Comparison of ENCODE assay signal across 10 cellular contexts in genomic region chr11:128480665-128481064, GRCh38.
A peak's percentile ranks its signal among the peaks of the same experiment; 100 is the strongest.
DNase-seq lines count a peak whose midpoint lies in the region; ATAC-seq and TF ChIP-seq lines count a peak whose summit lies in the region.
"Had no signal": no experiment of that assay in that cellular context is flagged by ENCODE, and none has a peak within 500 bp of the region (broad histone marks: within the 10 kb centered on the region; RNA-seq: fewer than 3 reads in every experiment).

No MANE protein-coding gene starts in this region.

- H2AFZ ChIP-seq in parathyroid adenoma, result no peak overlapping the region

- peak overlapping the region; percentile 76 for H3K4me2 ChIP-seq in parathyroid adenoma (ENCODE audit: low read length)

- H3K9me3 Mint-ChIP-seq in stimulated activated naive CD8-positive, alpha-beta T cell treated with anti-CD3 and anti-CD28 coated beads, Interleukin-15, Interleukin-2, amounts not matched to agents 100 ng/mL and 50 ng/mL, for 24 hours, result no peaks in the 10 kb centered on the region
- no peaks in the 10 kb centered on the region for H3K9me3 Mint-ChIP-seq in endothelial cell (ENCODE audit: unreplicated experiment)

- H3K9ac ChIP-seq in parathyroid adenoma, result no peak overlapping the region
- H3K9ac ChIP-seq: BLaER1 treated with 17β-estradiol and CSF1 and Interleukin-3, amounts not matched to agents 10 nM and 100 nM had no signal

- peaks cover 98% of the 10 kb centered on the region for H3K36me3 Mint-ChIP-seq in stimulated activated naive CD8-positive, alpha-beta T cell treated with anti-CD3 and anti-CD28 coated beads, Interleukin-15, Interleukin-2, amounts not matched to agents 100 ng/mL and 50 ng/mL, for 24 hours (ENCODE audit: low read depth)
- peaks cover 83% of the 10 kb centered on the region for H3K36me3 Mint-ChIP-seq in endothelial cell (ENCODE audit: low read depth, unreplicated experiment)

- TF ChIP-seq CTCF in endothelial cell (IDR thresholded peaks at IDR 0.05; ENCODE audit: unreplicated experiment) (no peak), parathyroid adenoma (IDR thresholded peaks at IDR 0.05) (no peak)

- no peak for DNase-seq in stimulated activated naive CD8-positive, alpha-beta T cell treated with anti-CD3 and anti-CD28 coated beads, Interleukin-15, Interleukin-2, amounts not matched to agents 100 U/mL and 50 U/mL, for 24 hours
- DNase-seq in endothelial cell (ENCODE audit: low spot score) (no peak), AG08395 (ENCODE audit: low spot score) (no peak), UCSD-AML1 (lab: John Stamatoyannopoulos, UW; ENCODE audit: unreplicated experiment) (no peak)
- DNase-seq: activated CD4-positive, alpha-beta T cell treated with anti-CD3 and anti-CD28 coated beads for 1 hour had no signal

- H3K27ac Mint-ChIP-seq in stimulated activated naive CD8-positive, alpha-beta T cell treated with anti-CD3 and anti-CD28 coated beads, Interleukin-15, Interleukin-2, amounts not matched to agents 100 ng/mL and 50 ng/mL, for 24 hours, result peak overlapping the region; percentile 97
- H3K27ac Mint-ChIP-seq in endothelial cell (ENCODE audit: unreplicated experiment), result no peak overlapping the region

- no peaks in the 10 kb centered on the region for H3K36me3 ChIP-seq in parathyroid adenoma (ENCODE audit: control insufficient read depth, insufficient read depth, low read length)

- H3K9me3 ChIP-seq in parathyroid adenoma (ENCODE audit: control insufficient read depth, low read length), result no peaks in the 10 kb centered on the region

- peak overlapping the region; percentile 59 for H3K27ac ChIP-seq in parathyroid adenoma

- no peaks in the 10 kb centered on the region for H3K27me3 Mint-ChIP-seq in stimulated activated naive CD8-positive, alpha-beta T cell treated with anti-CD3 and anti-CD28 coated beads, Interleukin-15, Interleukin-2, amounts not matched to agents 100 ng/mL and 50 ng/mL, for 24 hours
- H3K27me3 Mint-ChIP-seq in endothelial cell (ENCODE audit: unreplicated experiment), result no peaks in the 10 kb centered on the region

- H3K79me2 ChIP-seq in parathyroid adenoma, result no peaks in the 10 kb centered on the region

- no peaks in the 10 kb centered on the region for H3K27me3 ChIP-seq in parathyroid adenoma (ENCODE audit: control insufficient read depth, insufficient read depth, low read length)
- H3K27me3 ChIP-seq: BLaER1 treated with 17β-estradiol and CSF1 and Interleukin-3, amounts not matched to agents 10 nM and 100 nM had no signal

- peak overlapping the region; percentile 82 for H3K4me3 Mint-ChIP-seq in stimulated activated naive CD8-positive, alpha-beta T cell treated with anti-CD3 and anti-CD28 coated beads, Interleukin-15, Interleukin-2, amounts not matched to agents 100 ng/mL and 50 ng/mL, for 24 hours
- H3K4me3 Mint-ChIP-seq in endothelial cell (ENCODE audit: unreplicated experiment), result peak overlapping the region; percentile 65

- no peak for ATAC-seq in stimulated activated naive CD8-positive, alpha-beta T cell treated with anti-CD3 and anti-CD28 coated beads, Interleukin-15, Interleukin-2, amounts not matched to agents 100 U/mL and 50 U/mL, for 24 hours
- ATAC-seq in HG02885 (IDR thresholded peaks at IDR 0.05; ENCODE audit: poor library complexity, unreplicated experiment) (no peak), HG03095 (IDR thresholded peaks at IDR 0.05; ENCODE audit: unreplicated experiment) (no peak)

- peaks cover 9% of the 10 kb centered on the region for H3K4me1 ChIP-seq in parathyroid adenoma

- peak overlapping the region; percentile 43 for H3K4me3 ChIP-seq in parathyroid adenoma (ENCODE audit: low read depth, low read length)
- H3K4me3 ChIP-seq: BLaER1 treated with 17β-estradiol and CSF1 and Interleukin-3, amounts not matched to agents 10 nM and 100 nM had no signal

- peaks cover 99% of the 10 kb centered on the region for H3K4me1 Mint-ChIP-seq in stimulated activated naive CD8-positive, alpha-beta T cell treated with anti-CD3 and anti-CD28 coated beads, Interleukin-15, Interleukin-2, amounts not matched to agents 100 ng/mL and 50 ng/mL, for 24 hours (ENCODE audit: low read depth)
- H3K4me1 Mint-ChIP-seq in endothelial cell (ENCODE audit: unreplicated experiment), result peaks cover 31% of the 10 kb centered on the region
